8 cellular contexts compared by ENCODE assay signal in genomic region chr7:5665106-5666025, GRCh38.
DNase-seq lines count a peak whose midpoint lies in the region; ATAC-seq and TF ChIP-seq lines count a peak whose summit lies in the region.

No MANE protein-coding gene starts in this region.

- H2AFZ ChIP-seq in MM.1S (ENCODE audit: low read length), result no peak overlapping the region

- intact Hi-C loops in ovary (cut with DNase I), result loop anchor here in 2 of 4 donors (5.0 to 10.0 kb wide), 2 partner anchors 37 to 171 kb away; no protein-coding TSS in a partner anchor

- WGBS in ovary, 3 donors, result 65 to 68% (median 65%) methylated on average over 18 of the region's 18 CpGs
- 75% methylated on average over 18 of the region's 18 CpGs for WGBS in upper lobe of left lung, 2 donors

- H3K27ac ChIP-seq in MM.1S (ENCODE audit: low read length) (no peak overlapping the region), RWPE2 (ENCODE audit: poor library complexity, severe bottlenecking) (peak overlapping the region; percentile 3), ovary (no peak overlapping the region), upper lobe of left lung (no peak overlapping the region)

- H3F3A ChIP-seq in MM.1S (ENCODE audit: insufficient read depth, low read length), result peaks cover 12% of the 10 kb centered on the region

- no peak overlapping the region for H3K4me3 ChIP-seq in MM.1S (ENCODE audit: low read length)
- H3K4me3 ChIP-seq in RWPE2 (ENCODE audit: severe bottlenecking), result no peak overlapping the region
- no peak overlapping the region for H3K4me3 ChIP-seq in ovary
- H3K4me3 ChIP-seq in upper lobe of left lung, result no peak overlapping the region

- TF ChIP-seq CTCF in MM.1S (IDR thresholded peaks at IDR 0.05; ENCODE audit: low read length) (peak; percentile 87), RWPE2 (IDR thresholded peaks at IDR 0.05; ENCODE audit: poor library complexity, severe bottlenecking) (peak; percentile 90), ovary (IDR thresholded peaks at IDR 0.05) (peak; percentile 66 to 92 (median 90)), upper lobe of left lung (IDR thresholded peaks at IDR 0.05) (peak; percentile 66 to 85 (median 80))

- DNase-seq in GF-D8 (lab: John Stamatoyannopoulos, UW), result peak; percentile 44
- DNase-seq in MM.1S, result peak; percentile 57
- no peak for DNase-seq in RWPE2 (ENCODE audit: low spot score)
- peak; percentile 62 for DNase-seq in activated naive CD4-positive, alpha-beta T cell treated with Interleukin-2 at 50 U/mL for 16 hours
- peak; percentile 67 for DNase-seq in germinal center (ENCODE audit: low spot score)
- peak; percentile 58 to 85 (median 73) for DNase-seq in ovary
- peak in 1 of 2 donors; percentile 59 for DNase-seq in upper lobe of left lung

- H3K9me2 ChIP-seq in MM.1S (replicated peaks; ENCODE audit: insufficient read depth, low read length), result no peaks in the 10 kb centered on the region

- H3K9ac ChIP-seq in MM.1S (ENCODE audit: low read length), result no peak overlapping the region

- H3K4me1 ChIP-seq in MM.1S (ENCODE audit: low read length), result peaks cover 20% of the 10 kb centered on the region
- no peaks in the 10 kb centered on the region for H3K4me1 ChIP-seq in RWPE2 (ENCODE audit: insufficient read depth, poor library complexity, severe bottlenecking)
- H3K4me1 ChIP-seq in ovary (ENCODE audit: insufficient read depth), result no peaks in the 10 kb centered on the region
- peaks cover 29 to 44% (median 31%) of the 10 kb centered on the region in 4 donors for H3K4me1 ChIP-seq in upper lobe of left lung

- TF ChIP-seq POLR2A in ovary (IDR thresholded peaks at IDR 0.05) (no peak), upper lobe of left lung (IDR thresholded peaks at IDR 0.05) (no peak)

- H3K27me3 ChIP-seq in MM.1S (replicated peaks; ENCODE audit: insufficient read depth, low read length), result no peaks in the 10 kb centered on the region
- no peaks in the 10 kb centered on the region for H3K27me3 ChIP-seq in RWPE2 (ENCODE audit: insufficient read depth, poor library complexity, severe bottlenecking)
- no peaks in the 10 kb centered on the region for H3K27me3 ChIP-seq in ovary
- H3K27me3 ChIP-seq in upper lobe of left lung, result no peaks in the 10 kb centered on the region

- peak; percentile 79 for ATAC-seq in RWPE2 (ENCODE audit: low read depth)
- ATAC-seq in upper lobe of left lung (ENCODE audit: low FRiP score in 2 of 2), result peak; percentile 80 to 85
- no peak for ATAC-seq in HG03571 (IDR thresholded peaks at IDR 0.05; ENCODE audit: unreplicated experiment)

- no peaks in the 10 kb centered on the region for H4K20me1 ChIP-seq in MM.1S (ENCODE audit: insufficient read depth, low read length)

- H3K36me3 ChIP-seq in MM.1S (replicated peaks; ENCODE audit: insufficient read depth, low read length) (no peaks in the 10 kb centered on the region), RWPE2 (ENCODE audit: low read depth) (peaks cover 10% of the 10 kb centered on the region), ovary (no peaks in the 10 kb centered on the region), upper lobe of left lung (peaks cover 0 to 11% (median 4%) of the 10 kb centered on the region in 4 donors)

- H3K9me3 ChIP-seq in MM.1S (replicated peaks; ENCODE audit: insufficient read depth, low read length) (no peaks in the 10 kb centered on the region), RWPE2 (ENCODE audit: severe bottlenecking) (no peaks in the 10 kb centered on the region), ovary (no peaks in the 10 kb centered on the region), upper lobe of left lung (no peaks in the 10 kb centered on the region)

- no peaks in the 10 kb centered on the region for H3K79me2 ChIP-seq in MM.1S (ENCODE audit: low read length)

- H3K4me2 ChIP-seq in MM.1S (ENCODE audit: low read depth, low read length), result no peak overlapping the region

- TF ChIP-seq EP300 in ovary (IDR thresholded peaks at IDR 0.05), result no peak
- TF ChIP-seq EP300 in upper lobe of left lung (IDR thresholded peaks at IDR 0.05), result no peak
